ENCODE assay signal across 1 cellular context in genomic region chr6:7230956-7231713, GRCh38.
TF ChIP-seq lines count a peak whose summit lies in the region.

No MANE protein-coding gene starts in this region.

TF ChIP-seq in HepG2, 621 proteins besides CTCF, POLR2A, EP300 and RAD21 (continued from another document):
- no peak for TF ChIP-seq FOXP4 (CRISPR knock-in tag; IDR thresholded peaks at IDR 0.05)
- peak; percentile 42; the same call in 1 of the 2 replicates for TF ChIP-seq ZC3H13 (CRISPR knock-in tag; IDR thresholded peaks at IDR 0.05)
- no peak for TF ChIP-seq CAMTA2 (CRISPR knock-in tag; IDR thresholded peaks at IDR 0.05; ENCODE audit: borderline replicate concordance)
- no peak for TF ChIP-seq RXRB (CRISPR knock-in tag; IDR thresholded peaks at IDR 0.05; ENCODE audit: borderline replicate concordance)
- no peak for TF ChIP-seq ZFP36L1 (CRISPR knock-in tag; IDR thresholded peaks at IDR 0.05)
- TF ChIP-seq NFE2L1 (CRISPR knock-in tag; IDR thresholded peaks at IDR 0.05; ENCODE audit: borderline replicate concordance), result no peak
